22 cellular contexts compared by ENCODE assay signal in genomic region chr17:59730268-59730834, GRCh38. TPM values are rescaled to one million over a fixed set of nuclear protein-coding genes. Genes with fewer than 3 reads are reported as not detected.
DNase-seq lines count a peak whose midpoint lies in the region; ATAC-seq, FAIRE-seq and TF ChIP-seq lines count a peak whose summit lies in the region.
"Had no signal": no experiment of that assay in that cellular context is flagged by ENCODE, and none has a peak within 500 bp of the region (broad histone marks: within the 10 kb centered on the region; RNA-seq: fewer than 3 reads in every experiment).

No MANE protein-coding gene starts in this region.

- H2AK5ac ChIP-seq in trophoblast cell (ENCODE audit: low read length), result no peak overlapping the region

- H3K27me3 ChIP-seq in Panc1 (ENCODE audit: control insufficient read depth, insufficient read depth, low read length) (no peaks in the 10 kb centered on the region), HepG2 (ENCODE audit: control insufficient read depth in 1 of 2, insufficient read depth in 2 of 2, low read length in 2 of 2) (no peaks in the 10 kb centered on the region), trophoblast cell (ENCODE audit: insufficient read depth, low read length) (no peaks in the 10 kb centered on the region)
- H3K27me3 ChIP-seq: BLaER1, SJCRH30 had no signal

- TF ChIP-seq EP300 in HepG2 (IDR thresholded peaks at IDR 0.05; ENCODE audit: low read depth in 2 of 2, low read length in 2 of 2) (no peak), HepG2 (CRISPR knock-in tag; IDR thresholded peaks at IDR 0.05; ENCODE audit: borderline replicate concordance) (no peak)

- DNase-seq in Panc1 (ENCODE audit: low read depth, low spot score) (no peak), HepG2 (ENCODE audit: low spot score) (no peak), trophoblast cell (no peak), T-helper 2 cell (no peak), AG08395 (ENCODE audit: low spot score) (no peak), left cardiac atrium (no peak)
- no peak for DNase-seq in central memory CD4-positive, alpha-beta T cell
- DNase-seq: CD8-positive, alpha-beta memory T cell; DMS53; EL; HFFc6; NCI-H1048; NCI-H1436; NCI-H1930; NCI-H345; NCI-H524 treated with DMSO at 0.1 percent for 48 hours; SJCRH30 had no signal

- H3K4me3 ChIP-seq in Panc1 (ENCODE audit: low read depth in 2 of 2, low read length in 2 of 2) (no peak overlapping the region), HepG2 (replicated peaks in 1 of 3; ENCODE audit: insufficient read depth in 1 of 3, low read depth in 2 of 3, low read length in 3 of 3) (no peak overlapping the region), trophoblast cell (ENCODE audit: low read depth, low read length) (no peak overlapping the region)
- H3K4me3 ChIP-seq: BLaER1, SJCRH30 had no signal

- 100% methylated on average over 1 of the region's 1 CpG for WGBS in HepG2 (ENCODE audit: low lambda C conversion rate)
- no CpG with 5 or more reads among the region's 1 CpG for WGBS in trophoblast cell (ENCODE audit: extremely low coverage, insufficient coverage, insufficient read length)

- FAIRE-seq in HepG2 (lab: Jason Lieb, UNC), result no peak
- FAIRE-seq: A204.1, GM12891, H54 had no signal

- H3K9ac ChIP-seq in HepG2 (ENCODE audit: insufficient read depth, low read depth, low read length) (no peak overlapping the region), trophoblast cell (ENCODE audit: low read length) (no peak overlapping the region)
- H3K9ac ChIP-seq: BLaER1 had no signal

- no peak overlapping the region for H2BK5ac ChIP-seq in trophoblast cell (ENCODE audit: low read depth, low read length, poor library complexity)

- no peak overlapping the region for H4K91ac ChIP-seq in trophoblast cell (ENCODE audit: low read depth, low read length)

- no peak overlapping the region for H3K18ac ChIP-seq in trophoblast cell (ENCODE audit: low read length)

- H4K12ac ChIP-seq in trophoblast cell (ENCODE audit: low read depth, low read length), result no peak overlapping the region

- no peak overlapping the region for H3K14ac ChIP-seq in trophoblast cell (ENCODE audit: low read length)

- H3K4me2 ChIP-seq in HepG2 (ENCODE audit: low read depth, low read length) (no peak overlapping the region), trophoblast cell (ENCODE audit: low read length) (no peak overlapping the region)
- H3K4me2 ChIP-seq: BLaER1 had no signal

- intact Hi-C loops in Panc1 (cut with micrococcal nuclease; ENCODE audit: unreplicated experiment), result no loop called here
- intact Hi-C loops in HepG2 (cut with micrococcal nuclease; ENCODE audit: unreplicated experiment), result no loop called here
- intact Hi-C loops in left cardiac atrium (cut with DNase I), result no loop called here

- in situ Hi-C loops in Panc1 (cut with HindIII; ENCODE audit: low pct_unique_long_range_greater_than_20kb, low sequenced_read_pairs) (no loop called here), HepG2 (cut with HindIII; ENCODE audit: extremely low pct_ligation_motif_present, low pct_unique_long_range_greater_than_20kb) (no loop called here)

- H3K23ac ChIP-seq in trophoblast cell (ENCODE audit: low read length), result no peak overlapping the region

- H3K27ac ChIP-seq in C4-2B, result peak overlapping the region; percentile 90
- peak overlapping the region; percentile 45; the same call in 1 of the 2 replicates for H3K27ac ChIP-seq in Panc1 (ENCODE audit: low read length)
- peak overlapping the region; percentile 41 for H3K27ac ChIP-seq in HepG2 (ENCODE audit: extremely low read length, insufficient read depth, low read length)
- H3K27ac ChIP-seq in trophoblast cell (ENCODE audit: low read depth, low read length), result no peak overlapping the region
- H3K27ac ChIP-seq: BLaER1, SJCRH30 had no signal

- CTCF ChIA-PET in Panc1 (lab: Charles Lee) (interaction anchor here (0.7 kb wide), 1 partner anchor 105 kb away, joined by 3 read pairs; no protein-coding TSS in a partner anchor), HepG2 (lab: Yijun Ruan, JAX; ENCODE audit: low intra/inter-chr PET ratio, low total read pairs) (no interaction called here)

- BruUV-seq in Panc1 (replicated peaks; lab: Mats Ljungman, UMichigan), result no TSS peak
- BruUV-seq in HepG2 (replicated peaks; lab: Mats Ljungman, UMichigan), result no TSS peak

- H3K4me1 ChIP-seq in Panc1 (ENCODE audit: control insufficient read depth, insufficient read depth, low read length), result peaks cover 23% of the 10 kb centered on the region
- H3K4me1 ChIP-seq in HepG2 (ENCODE audit: insufficient read depth, low read length), result peaks cover 50% of the 10 kb centered on the region
- no peaks in the 10 kb centered on the region for H3K4me1 ChIP-seq in trophoblast cell (ENCODE audit: control insufficient read depth in 1 of 2, insufficient read depth in 2 of 2, low read length in 2 of 2)
- H3K4me1 ChIP-seq: BLaER1, SJCRH30 had no signal

- no peak overlapping the region for H4K8ac ChIP-seq in trophoblast cell (ENCODE audit: low read depth, low read length)

- H3K79me2 ChIP-seq in HepG2 (ENCODE audit: insufficient read depth, low read length) (peaks cover 58% of the 10 kb centered on the region), trophoblast cell (ENCODE audit: control insufficient read depth, insufficient read depth, low read length, poor library complexity) (peaks cover 2% of the 10 kb centered on the region)

- TF ChIP-seq CTCF in C4-2B (conservative IDR thresholded peaks at IDR 0.05), result no peak
- TF ChIP-seq CTCF in Panc1 (IDR thresholded peaks at IDR 0.05), result no peak
- TF ChIP-seq CTCF in HepG2 (CRISPR knock-in tag; IDR thresholded peaks at IDR 0.05), result no peak

- POLR2A ChIA-PET in Panc1 (lab: Charles Lee), result no interaction called here
- POLR2A ChIA-PET in HepG2 (lab: Yijun Ruan, JAX), result interaction anchor here (2.7 kb wide), 1 partner anchor 23 kb away, joined by 7 read pairs; the partner anchor contains the start of genes PTRH2 and VMP1

- H3K9me3 ChIP-seq in Panc1 (ENCODE audit: control insufficient read depth, insufficient read depth, low read depth, low read length) (no peaks in the 10 kb centered on the region), HepG2 (ENCODE audit: low read length) (no peaks in the 10 kb centered on the region), trophoblast cell (ENCODE audit: insufficient read depth, low read depth, low read length) (no peaks in the 10 kb centered on the region)
- H3K9me3 ChIP-seq: BLaER1, SJCRH30 had no signal

- TF ChIP-seq POLR2A in HepG2 (IDR thresholded peaks at IDR 0.05; ENCODE audit: insufficient read depth in 1 of 2, low read depth in 2 of 2, low read length in 2 of 2), result no peak

- ATAC-seq in Panc1 (no peak), HepG2 (no peak), left cardiac atrium (no peak)

- H2BK12ac ChIP-seq in trophoblast cell (ENCODE audit: low read length), result no peak overlapping the region

- H2BK120ac ChIP-seq in trophoblast cell (ENCODE audit: insufficient read depth, low read length, poor library complexity), result no peak overlapping the region

- peak overlapping the region; percentile 14 for H3K4ac ChIP-seq in trophoblast cell (ENCODE audit: low read depth, low read length)

- H3K36me3 ChIP-seq in Panc1 (ENCODE audit: control insufficient read depth, insufficient read depth, low read length), result peaks cover 25% of the 10 kb centered on the region
- peaks cover 4 to 16% of the 10 kb centered on the region in 2 experiments for H3K36me3 ChIP-seq in HepG2 (replicated peaks in 1 of 2; ENCODE audit: control insufficient read depth in 1 of 2, insufficient read depth in 2 of 2, low read length in 2 of 2)
- peaks cover 0 to 3% of the 10 kb centered on the region in 2 experiments for H3K36me3 ChIP-seq in trophoblast cell (ENCODE audit: control insufficient read depth in 1 of 2, insufficient read depth in 2 of 2, low read length in 2 of 2)

- no peak for TF ChIP-seq RAD21 in HepG2 (CRISPR knock-in tag; IDR thresholded peaks at IDR 0.05)

- no peak overlapping the region for H2AFZ ChIP-seq in HepG2 (ENCODE audit: low read length)
- no peak overlapping the region for H2AFZ ChIP-seq in trophoblast cell (ENCODE audit: insufficient read depth, low read length, poor library complexity)

- H4K20me1 ChIP-seq in HepG2 (ENCODE audit: insufficient read depth, low read length), result no peaks in the 10 kb centered on the region

- H3K79me1 ChIP-seq in trophoblast cell (ENCODE audit: low read length), result no peaks in the 10 kb centered on the region

RNA-seq across cellular contexts. Expression of gene VMP1, which starts 22.9 kb away (rescaled TPM):
- total RNA-seq in Panc1 (2021; ENCODE audit: unreplicated experiment), result 281 TPM
- 139 TPM for polyA plus RNA-seq in Panc1 (2012; ENCODE audit: insufficient read length)
- 80.3 and 186 TPM in 2 replicates for total RNA-seq in HepG2 (2016; rRNA removed; fragmentation: Illumina TruSeq; extraction: Trizol)
- total RNA-seq in HepG2 (2016; cell fraction: cytosol; rRNA removed; fragmentation: Illumina TruSeq; extraction: Trizol; ENCODE audit: low read depth), result 81.7 and 81.9 TPM in 2 replicates
- 87.6 and 200 TPM in 2 replicates for total RNA-seq in HepG2 (2016; cell fraction: insoluble cytoplasmic fraction; rRNA removed; fragmentation: Illumina TruSeq; extraction: Trizol)
- total RNA-seq in HepG2 (2016; cell fraction: membrane; rRNA removed; fragmentation: Illumina TruSeq; extraction: Trizol), result 64.7 and 72.7 TPM in 2 replicates
- total RNA-seq in HepG2 (2016; cell fraction: nucleus; rRNA removed; fragmentation: Illumina TruSeq; extraction: Trizol), result 414 and 436 TPM in 2 replicates
- 262 and 271 TPM in 2 replicates for polyA plus RNA-seq in HepG2 (2011; rRNA removed)
- 66.8 and 107 TPM in 2 replicates for polyA plus RNA-seq in HepG2 (2011; cell fraction: cytosol; rRNA removed)
- polyA plus RNA-seq in HepG2 (2011; cell fraction: nucleus; rRNA removed), result 244 and 352 TPM in 2 replicates
- polyA plus RNA-seq in HepG2 (2012), result 151 and 169 TPM in 2 replicates
- polyA plus RNA-seq in HepG2 (2016; cell fraction: cytosol; fragmentation: Illumina TruSeq; extraction: Trizol; ENCODE audit: low read depth), result 21.0 and 21.9 TPM in 2 replicates
- 78.4 and 81.5 TPM in 2 replicates for polyA plus RNA-seq in HepG2 (2016; cell fraction: insoluble cytoplasmic fraction; fragmentation: Illumina TruSeq; extraction: Trizol; ENCODE audit: low read depth)
- polyA plus RNA-seq in HepG2 (2016; cell fraction: membrane; fragmentation: Illumina TruSeq; extraction: Trizol; ENCODE audit: low read depth), result 34.4 and 38.6 TPM in 2 replicates
- 277 and 292 TPM in 2 replicates for polyA plus RNA-seq in HepG2 (2016; cell fraction: nucleus; fragmentation: Illumina TruSeq; extraction: Trizol; ENCODE audit: insufficient read depth, low read depth)
- 294 and 406 TPM in 2 replicates for polyA minus RNA-seq in HepG2 (2011; rRNA and poly(A)+ RNA removed; ENCODE audit: low replicate concordance)
- 134 and 182 TPM in 2 replicates for polyA minus RNA-seq in HepG2 (2011; cell fraction: cytosol; rRNA and poly(A)+ RNA removed)
- polyA minus RNA-seq in HepG2 (2011; cell fraction: nucleus; rRNA and poly(A)+ RNA removed), result 788 and 1,143 TPM in 2 replicates
- 111 and 118 TPM in 2 replicates for polyA plus RNA-seq in trophoblast cell (2013)
- total RNA-seq in left cardiac atrium, result 100 to 1,000 TPM in 1 of 2 donors, 10 to 100 TPM in 1; 82.1 to 123 TPM

RNA-seq across cellular contexts. Expression of gene PTRH2, which starts 23.1 kb away (rescaled TPM):
- 40.2 TPM for total RNA-seq in Panc1 (2021; ENCODE audit: unreplicated experiment)
- polyA plus RNA-seq in Panc1 (2012; ENCODE audit: insufficient read length), result 36.1 TPM
- total RNA-seq in HepG2 (2016; rRNA removed; fragmentation: Illumina TruSeq; extraction: Trizol), result 48.7 and 67.7 TPM in 2 replicates
- 24.5 and 30.9 TPM in 2 replicates for total RNA-seq in HepG2 (2016; cell fraction: cytosol; rRNA removed; fragmentation: Illumina TruSeq; extraction: Trizol; ENCODE audit: low read depth)
- total RNA-seq in HepG2 (2016; cell fraction: insoluble cytoplasmic fraction; rRNA removed; fragmentation: Illumina TruSeq; extraction: Trizol), result 43.2 and 68.2 TPM in 2 replicates
- total RNA-seq in HepG2 (2016; cell fraction: membrane; rRNA removed; fragmentation: Illumina TruSeq; extraction: Trizol), result 26.1 and 28.8 TPM in 2 replicates
- total RNA-seq in HepG2 (2016; cell fraction: nucleus; rRNA removed; fragmentation: Illumina TruSeq; extraction: Trizol), result 57.2 and 59.6 TPM in 2 replicates
- 73.6 and 83.3 TPM in 2 replicates for polyA plus RNA-seq in HepG2 (2011; rRNA removed)
- 52.4 and 80.1 TPM in 2 replicates for polyA plus RNA-seq in HepG2 (2011; cell fraction: cytosol; rRNA removed)
- polyA plus RNA-seq in HepG2 (2011; cell fraction: nucleus; rRNA removed), result 24.3 and 32.5 TPM in 2 replicates
- 61.8 and 70.1 TPM in 2 replicates for polyA plus RNA-seq in HepG2 (2012)
- polyA plus RNA-seq in HepG2 (2016; cell fraction: cytosol; fragmentation: Illumina TruSeq; extraction: Trizol; ENCODE audit: low read depth), result 19.3 and 20.0 TPM in 2 replicates
- 49.4 and 52.0 TPM in 2 replicates for polyA plus RNA-seq in HepG2 (2016; cell fraction: insoluble cytoplasmic fraction; fragmentation: Illumina TruSeq; extraction: Trizol; ENCODE audit: low read depth)
- polyA plus RNA-seq in HepG2 (2016; cell fraction: membrane; fragmentation: Illumina TruSeq; extraction: Trizol; ENCODE audit: low read depth), result 19.4 and 21.2 TPM in 2 replicates
- 111 and 117 TPM in 2 replicates for polyA plus RNA-seq in HepG2 (2016; cell fraction: nucleus; fragmentation: Illumina TruSeq; extraction: Trizol; ENCODE audit: insufficient read depth, low read depth)
- polyA minus RNA-seq in HepG2 (2011; rRNA and poly(A)+ RNA removed; ENCODE audit: low replicate concordance), result 40.8 and 45.5 TPM in 2 replicates
- polyA minus RNA-seq in HepG2 (2011; cell fraction: cytosol; rRNA and poly(A)+ RNA removed), result 17.2 and 20.3 TPM in 2 replicates
- polyA minus RNA-seq in HepG2 (2011; cell fraction: nucleus; rRNA and poly(A)+ RNA removed), result 31.4 and 37.7 TPM in 2 replicates
- polyA plus RNA-seq in trophoblast cell (2013), result 42.1 and 44.6 TPM in 2 replicates
- total RNA-seq in left cardiac atrium, result 10 to 100 TPM; 10.1 to 15.4 TPM
